9 cellular contexts compared by ENCODE assay signal in genomic region chr7:23373151-23374004, GRCh38.
DNase-seq lines count a peak whose midpoint lies in the region; ATAC-seq and TF ChIP-seq lines count a peak whose summit lies in the region.
"Had no signal": no experiment of that assay in that cellular context is flagged by ENCODE, and none has a peak within 500 bp of the region (broad histone marks: within the 10 kb centered on the region; RNA-seq: fewer than 3 reads in every experiment).

No MANE protein-coding gene starts in this region.

- H3K27me3 ChIP-seq in BLaER1 treated with 17β-estradiol and CSF1 and Interleukin-3, amounts not matched to agents 10 nM and 100 nM: no peaks in the 10 kb centered on the region
- H3K27me3 ChIP-seq in colonic mucosa: no peaks in the 10 kb centered on the region

- intact Hi-C loops in colonic mucosa (cut with DNase I): no loop called here

- no peak for TF ChIP-seq CTCF in colonic mucosa (IDR thresholded peaks at IDR 0.05)

- no peaks in the 10 kb centered on the region for H4K20me1 ChIP-seq in BLaER1 treated with 17β-estradiol and CSF1 and Interleukin-3, amounts not matched to agents 10 nM and 100 nM

- peaks cover 0 to 12% (median 0%) of the 10 kb centered on the region in 11 experiments; a peak in 2 of 22 replicates for H3K9me3 ChIP-seq in BLaER1 treated with 17β-estradiol and CSF1 and Interleukin-3, amounts not matched to agents 10 nM and 100 nM (replicated peaks in 1 of 11)
- no peaks in the 10 kb centered on the region for H3K9me3 ChIP-seq in colonic mucosa
- H3K9me3 ChIP-seq: thoracic aorta had no signal

- DNase-seq in activated CD4-positive, CD25-positive, alpha-beta regulatory T cell (lab: John Stamatoyannopoulos, UW): peak in 3 of 4 experiments; percentile 4 to 8 (median 5)
- peak; percentile 58 for DNase-seq in glomerular visceral epithelial cell (ENCODE audit: extremely low spot score)
- no peak for DNase-seq in superior temporal gyrus (ENCODE audit: extremely low spot score)
- no peak for DNase-seq in colonic mucosa
- DNase-seq in midbrain (lab: John Stamatoyannopoulos, UW): no peak

- peaks cover 8 to 30% (median 13%) of the 10 kb centered on the region in 10 experiments for H3K4me1 ChIP-seq in BLaER1 treated with 17β-estradiol and CSF1 and Interleukin-3, amounts not matched to agents 10 nM and 100 nM
- H3K4me1 ChIP-seq in colonic mucosa: no peaks in the 10 kb centered on the region

- H3K27ac ChIP-seq in BLaER1 treated with 17β-estradiol and CSF1 and Interleukin-3, amounts not matched to agents 10 nM and 100 nM: peak overlapping the region in 4 of 11 experiments; percentile 23 to 47 (median 32); a peak in 5 of 22 replicates
- H3K27ac ChIP-seq in colonic mucosa: no peak overlapping the region
- H3K27ac ChIP-seq: thoracic aorta had no signal

- no peaks in the 10 kb centered on the region for H3K36me3 ChIP-seq in BLaER1 treated with 17β-estradiol and CSF1 and Interleukin-3, amounts not matched to agents 10 nM and 100 nM
- no peaks in the 10 kb centered on the region for H3K36me3 ChIP-seq in colonic mucosa
- H3K36me3 ChIP-seq: thoracic aorta had no signal

- no peak overlapping the region for H3K4me3 ChIP-seq in BLaER1 treated with 17β-estradiol and CSF1 and Interleukin-3, amounts not matched to agents 10 nM and 100 nM
- H3K4me3 ChIP-seq in colonic mucosa: no peak overlapping the region
- H3K4me3 ChIP-seq: thoracic aorta had no signal

- ATAC-seq in GM19467 (IDR thresholded peaks at IDR 0.05; ENCODE audit: unreplicated experiment) (peak; percentile 64), HG03521 (IDR thresholded peaks at IDR 0.05; ENCODE audit: unreplicated experiment) (peak; percentile 48)

- peak overlapping the region; percentile 36 to 83 (median 50); a peak in 21 of 22 replicates for H3K4me2 ChIP-seq in BLaER1 treated with 17β-estradiol and CSF1 and Interleukin-3, amounts not matched to agents 10 nM and 100 nM

- no peak overlapping the region for H3K9ac ChIP-seq in BLaER1 treated with 17β-estradiol and CSF1 and Interleukin-3, amounts not matched to agents 10 nM and 100 nM
- H3K9ac ChIP-seq in colonic mucosa (ENCODE audit: low read depth in 2 of 2, low read length in 2 of 2): no peak overlapping the region

Comparison
In these comparisons a context has a peak if more than half of its experiments do, and no peak if none do; other contexts are left out.
1. DNase-seq: peak in activated CD4-positive, CD25-positive, alpha-beta regulatory T cell (3 of 4) and glomerular visceral epithelial cell (single experiment); none in superior temporal gyrus (single experiment), colonic mucosa (single experiment) and midbrain (single experiment).